15 cellular contexts compared by ENCODE assay signal in genomic region chrX:48397825-48398224, GRCh38. TPM values are rescaled to one million over a fixed set of nuclear protein-coding genes. Genes with fewer than 3 reads are reported as not detected.
"Had no signal": no experiment of that assay in that cellular context is flagged by ENCODE, and none has a peak within 500 bp of the region (broad histone marks: within the 10 kb centered on the region; RNA-seq: fewer than 3 reads in every experiment).

No MANE protein-coding gene starts in this region.

RNA-seq across cellular contexts. Expression of gene SSX4B, which starts 13.9 kb away (rescaled TPM):
- total RNA-seq: cerebellum, dermis microvascular lymphatic vessel endothelial cell, epithelial cell of proximal tubule, esophagus squamous epithelium, heart right ventricle, left colon, left ventricle myocardium superior, lower lobe of right lung, mononuclear cell, osteocyte, right atrium auricular region, sciatic nerve, skeletal muscle tissue, urinary bladder had no signal
- polyA plus RNA-seq: heart right ventricle, immature natural killer cell, urinary bladder had no signal

RNA-seq across cellular contexts. Expression of gene SSX4, which starts 14.5 kb away (rescaled TPM):
- total RNA-seq: cerebellum, dermis microvascular lymphatic vessel endothelial cell, epithelial cell of proximal tubule, esophagus squamous epithelium, heart right ventricle, left colon, left ventricle myocardium superior, lower lobe of right lung, mononuclear cell, osteocyte, right atrium auricular region, sciatic nerve, skeletal muscle tissue, urinary bladder had no signal
- polyA plus RNA-seq: heart right ventricle, immature natural killer cell, urinary bladder had no signal

RNA-seq across cellular contexts. Expression of gene SSX3, which starts 41.3 kb away (rescaled TPM):
- total RNA-seq: cerebellum, dermis microvascular lymphatic vessel endothelial cell, epithelial cell of proximal tubule, esophagus squamous epithelium, heart right ventricle, left colon, left ventricle myocardium superior, lower lobe of right lung, mononuclear cell, osteocyte, right atrium auricular region, sciatic nerve, skeletal muscle tissue, urinary bladder had no signal
- polyA plus RNA-seq: heart right ventricle, immature natural killer cell, urinary bladder had no signal
